ENCODE assay signal across 14 cellular contexts in the genomic region with DNA sequence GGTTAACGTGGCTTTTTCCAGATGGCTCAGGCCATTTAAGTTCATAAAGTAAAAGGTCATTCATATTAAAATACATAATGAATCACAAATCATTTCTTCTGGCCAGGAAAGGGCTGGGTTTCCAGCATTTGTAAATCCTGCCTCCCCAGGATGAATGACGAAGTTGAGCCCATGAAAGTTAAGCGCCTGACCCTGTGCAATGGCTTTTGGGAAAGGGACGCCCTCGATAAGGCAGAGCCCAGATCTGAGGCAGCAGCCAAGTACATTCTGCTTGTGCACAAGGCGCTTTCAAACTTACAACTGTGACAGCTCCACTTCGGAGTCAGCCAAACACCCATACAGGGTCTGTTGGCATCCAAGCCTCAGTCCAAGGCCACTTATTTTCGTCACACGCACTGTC. TPM values are rescaled to one million over a fixed set of nuclear protein-coding genes. Genes with fewer than 3 reads are reported as not detected.
DNase-seq lines count a peak whose midpoint lies in the region; ATAC-seq and TF ChIP-seq lines count a peak whose summit lies in the region.
"Had no signal": no experiment of that assay in that cellular context is flagged by ENCODE, and none has a peak within 500 bp of the region (broad histone marks: within the 10 kb centered on the region; RNA-seq: fewer than 3 reads in every experiment).

No MANE protein-coding gene starts in this region.

- intact Hi-C loops in esophagus squamous epithelium (cut with DNase I): no loop called here
- intact Hi-C loops in naive thymus-derived CD4-positive, alpha-beta T cell (cut with micrococcal nuclease): no loop called here

- H3K4me3 Mint-ChIP-seq in activated naive CD8-positive, alpha-beta T cell: peak overlapping the region; percentile 20
- H3K4me3 Mint-ChIP-seq in activated naive CD8-positive, alpha-beta T cell treated with anti-CD3 and anti-CD28 coated beads, Interleukin-2, amount 50 U/mL, for 24 hours: no peak overlapping the region
- H3K4me3 Mint-ChIP-seq in naive thymus-derived CD4-positive, alpha-beta T cell: peak overlapping the region in 9 of 10 donors; percentile 64 to 99 (median 94)
- H3K4me3 Mint-ChIP-seq: H9 had no signal

- WGBS in esophagus squamous epithelium, 2 donors: 70 to 78% methylated on average over 8 to 9 of the region's 9 CpGs

- H3K4me1 Mint-ChIP-seq in activated naive CD8-positive, alpha-beta T cell (ENCODE audit: low read depth): peaks cover 77% of the 10 kb centered on the region
- peaks cover 55% of the 10 kb centered on the region for H3K4me1 Mint-ChIP-seq in activated naive CD8-positive, alpha-beta T cell treated with anti-CD3 and anti-CD28 coated beads, Interleukin-2, amount 50 U/mL, for 24 hours
- H3K4me1 Mint-ChIP-seq in naive thymus-derived CD4-positive, alpha-beta T cell: peaks cover 51 to 92% (median 81%) of the 10 kb centered on the region in 7 donors

- DNase-seq in activated naive CD8-positive, alpha-beta T cell treated with anti-CD3 and anti-CD28 coated beads, Interleukin-2, amount 50 U/mL, for 24 hours: no peak
- DNase-seq in esophagus squamous epithelium (lab: John Stamatoyannopoulos, UW) (no peak), NCI-H69 (lab: John Stamatoyannopoulos, UW) (no peak), amygdala (lab: John Stamatoyannopoulos, UW) (no peak)
- DNase-seq in naive thymus-derived CD4-positive, alpha-beta T cell: no peak
- DNase-seq: H9, kidney glomerular epithelial cell, NCI-H1417, NCI-H345, SJCRH30 had no signal

- peaks cover 0 to 8% (median 0%) of the 10 kb centered on the region in 3 donors for H3K9me3 ChIP-seq in esophagus squamous epithelium
- H3K9me3 ChIP-seq in naive thymus-derived CD4-positive, alpha-beta T cell (ENCODE audit: control insufficient read depth in 2 of 3, low read length in 3 of 3): peaks cover 0 to 33% (median 12%) of the 10 kb centered on the region in 3 experiments
- H3K9me3 ChIP-seq: SJCRH30 had no signal

- CTCF ChIA-PET in naive thymus-derived CD4-positive, alpha-beta T cell (lab: Charles Lee): interaction anchor here (0.7 to 1.4 kb wide), 5 partner anchors 24 to 180 kb away, joined by 3 to 6 read pairs (median 3); no protein-coding TSS in a partner anchor

- H3K9me3 Mint-ChIP-seq in activated naive CD8-positive, alpha-beta T cell (ENCODE audit: low read depth): peaks cover 8% of the 10 kb centered on the region
- H3K9me3 Mint-ChIP-seq in activated naive CD8-positive, alpha-beta T cell treated with anti-CD3 and anti-CD28 coated beads, Interleukin-2, amount 50 U/mL, for 24 hours: peaks cover 5% of the 10 kb centered on the region
- peaks cover 3 to 66% (median 37%) of the 10 kb centered on the region in 11 donors for H3K9me3 Mint-ChIP-seq in naive thymus-derived CD4-positive, alpha-beta T cell

- no peak for TF ChIP-seq CTCF in esophagus squamous epithelium (IDR thresholded peaks at IDR 0.05)

- no peaks in the 10 kb centered on the region for H3K27me3 ChIP-seq in esophagus squamous epithelium
- no peaks in the 10 kb centered on the region for H3K27me3 ChIP-seq in naive thymus-derived CD4-positive, alpha-beta T cell (ENCODE audit: control insufficient read depth in 2 of 2, insufficient read depth in 2 of 2, low read length in 2 of 2)

- H3K36me3 Mint-ChIP-seq in activated naive CD8-positive, alpha-beta T cell: peaks cover 49% of the 10 kb centered on the region
- peaks cover 65% of the 10 kb centered on the region for H3K36me3 Mint-ChIP-seq in activated naive CD8-positive, alpha-beta T cell treated with anti-CD3 and anti-CD28 coated beads, Interleukin-2, amount 50 U/mL, for 24 hours (ENCODE audit: low read depth)
- peaks cover 43 to 82% (median 71%) of the 10 kb centered on the region in 5 donors for H3K36me3 Mint-ChIP-seq in naive thymus-derived CD4-positive, alpha-beta T cell

- no peak for TF ChIP-seq POLR2A in esophagus squamous epithelium (IDR thresholded peaks at IDR 0.05)

- no peaks in the 10 kb centered on the region for H3K27me3 Mint-ChIP-seq in activated naive CD8-positive, alpha-beta T cell
- no peaks in the 10 kb centered on the region for H3K27me3 Mint-ChIP-seq in activated naive CD8-positive, alpha-beta T cell treated with anti-CD3 and anti-CD28 coated beads, Interleukin-2, amount 50 U/mL, for 24 hours
- H3K27me3 Mint-ChIP-seq in naive thymus-derived CD4-positive, alpha-beta T cell: no peaks in the 10 kb centered on the region

- no peak for ATAC-seq in activated naive CD8-positive, alpha-beta T cell treated with anti-CD3 and anti-CD28 coated beads, Interleukin-2, amount 50 U/mL, for 24 hours
- no peak for ATAC-seq in naive thymus-derived CD4-positive, alpha-beta T cell
- ATAC-seq in HG02678 (IDR thresholded peaks at IDR 0.05; ENCODE audit: unreplicated experiment) (no peak), GM21576 (IDR thresholded peaks at IDR 0.05; ENCODE audit: unreplicated experiment) (no peak)

- H3K4me3 ChIP-seq in esophagus squamous epithelium: no peak overlapping the region
- H3K4me3 ChIP-seq in naive thymus-derived CD4-positive, alpha-beta T cell (ENCODE audit: low read length): peak overlapping the region; percentile 66
- H3K4me3 ChIP-seq: SJCRH30 had no signal

- H3K27ac ChIP-seq in esophagus squamous epithelium: peak overlapping the region in 3 of 4 donors; percentile 45 to 81 (median 78)
- H3K27ac ChIP-seq in naive thymus-derived CD4-positive, alpha-beta T cell (ENCODE audit: low read depth, low read length): peak overlapping the region; percentile 28
- H3K27ac ChIP-seq: SJCRH30 had no signal

- POLR2A ChIA-PET in naive thymus-derived CD4-positive, alpha-beta T cell (lab: Charles Lee): interaction anchor here (0.6 to 18.5 kb wide), 25 partner anchors 9 to 195 kb away, joined by 3 to 327 read pairs (median 4); a partner anchor contains a TSS

- H3K36me3 ChIP-seq in esophagus squamous epithelium: peaks cover 0 to 24% (median 0%) of the 10 kb centered on the region in 3 donors
- peaks cover 18 to 47% (median 23%) of the 10 kb centered on the region in 3 experiments for H3K36me3 ChIP-seq in naive thymus-derived CD4-positive, alpha-beta T cell (ENCODE audit: control insufficient read depth in 2 of 3, insufficient read depth in 3 of 3, low read length in 3 of 3)
- H3K36me3 ChIP-seq: SJCRH30 had no signal

- H3K4me1 ChIP-seq in esophagus squamous epithelium: peaks cover 0 to 25% (median 10%) of the 10 kb centered on the region in 3 donors
- peaks cover 49 to 56% of the 10 kb centered on the region in 2 donors for H3K4me1 ChIP-seq in naive thymus-derived CD4-positive, alpha-beta T cell (ENCODE audit: control insufficient read depth in 2 of 2, insufficient read depth in 2 of 2, low read length in 2 of 2)
- H3K4me1 ChIP-seq: SJCRH30 had no signal

- peak overlapping the region; percentile 99 for H3K27ac Mint-ChIP-seq in activated naive CD8-positive, alpha-beta T cell
- no peak overlapping the region for H3K27ac Mint-ChIP-seq in activated naive CD8-positive, alpha-beta T cell treated with anti-CD3 and anti-CD28 coated beads, Interleukin-2, amount 50 U/mL, for 24 hours
- peak overlapping the region in 7 of 9 donors; percentile 33 to 99 (median 95) for H3K27ac Mint-ChIP-seq in naive thymus-derived CD4-positive, alpha-beta T cell
- H3K27ac Mint-ChIP-seq: H9 had no signal

RNA-seq across cellular contexts. Expression of a gene that starts 2.8 kb away (rescaled TPM):
- 10 to 100 TPM in 2 of 4 donors, 1 to 10 TPM in 2; 3.1 to 30.1 (median 12.9) TPM for total RNA-seq in esophagus squamous epithelium
- 100 to 1,000 TPM in 3 of 5 experiments, 10 to 100 TPM in 2; 40.3 to 173 (median 152) TPM for total RNA-seq in naive thymus-derived CD4-positive, alpha-beta T cell
- 100 to 1,000 TPM; 130 to 188 TPM for polyA plus RNA-seq in naive thymus-derived CD4-positive, alpha-beta T cell
- total RNA-seq: chondrocyte, H9, SJCRH30 had no signal

RNA-seq across cellular contexts. Expression of a gene that starts 56.2 kb away (rescaled TPM):
- 10 to 100 TPM in 1 of 4 donors, 1 to 10 TPM in 2, under 1 TPM in 1; 0.72 to 12.4 (median 5.6) TPM for total RNA-seq in esophagus squamous epithelium
- total RNA-seq in naive thymus-derived CD4-positive, alpha-beta T cell: 100 to 1,000 TPM in 3 of 5 experiments, 10 to 100 TPM in 2; 79.4 to 286 (median 122) TPM
- 100 to 1,000 TPM; 150 to 153 TPM for polyA plus RNA-seq in naive thymus-derived CD4-positive, alpha-beta T cell
- total RNA-seq: chondrocyte, H9, SJCRH30 had no signal

Comparison
In these comparisons a context has a peak if more than half of its experiments do, and no peak if none do; other contexts are left out.
1. RNA of a gene that starts 56.2 kb away (total RNA-seq): 79.4 to 286 TPM in naive thymus-derived CD4-positive, alpha-beta T cell; 0.72 to 12.4 TPM in esophagus squamous epithelium; every median in the first group is over 4 times any median in the second.